Comparison of ENCODE assay signal across 14 cellular contexts in genomic region chr1:181077576-181078242, GRCh38. TPM values are rescaled to one million over a fixed set of nuclear protein-coding genes. Genes with fewer than 3 reads are reported as not detected.
DNase-seq lines count a peak whose midpoint lies in the region; ATAC-seq and TF ChIP-seq lines count a peak whose summit lies in the region.
"Had no signal": no experiment of that assay in that cellular context is flagged by ENCODE, and none has a peak within 500 bp of the region (broad histone marks: within the 10 kb centered on the region; RNA-seq: fewer than 3 reads in every experiment).

No MANE protein-coding gene starts in this region.

- H3K4me3 ChIP-seq in AG04450 (ENCODE audit: low read depth, low read length) = no peak overlapping the region
- H3K4me3 ChIP-seq in HUES6 (ENCODE audit: low read depth, low read length) = no peak overlapping the region
- peak overlapping the region; percentile 31 for H3K4me3 ChIP-seq in SK-N-MC
- no peak overlapping the region for H3K4me3 ChIP-seq in suprapubic skin
- H3K4me3 ChIP-seq: skin epidermis had no signal

- CTCF ChIA-PET in AG04450 (lab: Charles Lee) = no interaction called here

- TF ChIP-seq EP300 in suprapubic skin (IDR thresholded peaks at IDR 0.05) = no peak

- WGBS in suprapubic skin = 74% methylated on average over 7 of the region's 7 CpGs

- TF ChIP-seq POLR2A in suprapubic skin (IDR thresholded peaks at IDR 0.05) = no peak

- H3K9me3 ChIP-seq in AG04450 (ENCODE audit: control insufficient read depth, insufficient read depth, low read length) (no peaks in the 10 kb centered on the region), HUES6 (ENCODE audit: control insufficient read depth, insufficient read depth, low read depth, low read length) (no peaks in the 10 kb centered on the region), SK-N-MC (ENCODE audit: low read depth, low read length) (no peaks in the 10 kb centered on the region), suprapubic skin (no peaks in the 10 kb centered on the region)

- intact Hi-C loops in activated T-helper 1 cell treated with anti-CD3 and anti-CD28 coated beads, Interleukin-12 subunit alpha, Interleukin-12 subunit beta, Interleukin-2, Interleukin-4 antibody, amounts not matched to agents 30 ng/mL and 10 ng/mL and 1 ng/mL, durations not matched to agents 14 hours and 24 hours and 36 hours (cut with micrococcal nuclease) = loop anchor here (2.0 kb wide), 1 partner anchor 21 kb away; no protein-coding TSS in a partner anchor

- peak overlapping the region; percentile 11 for H3K27ac ChIP-seq in AG04450 (ENCODE audit: low read depth, low read length)
- H3K27ac ChIP-seq in HUES6 (ENCODE audit: low read depth, low read length) = peak overlapping the region; percentile 43; the same call in 1 of the 2 replicates
- H3K27ac ChIP-seq in SK-N-MC = peak overlapping the region; percentile 54
- no peak overlapping the region for H3K27ac ChIP-seq in suprapubic skin

- ATAC-seq in GM21619 (IDR thresholded peaks at IDR 0.05; ENCODE audit: unreplicated experiment) = no peak
- no peak for ATAC-seq in HG03196 (IDR thresholded peaks at IDR 0.05; ENCODE audit: unreplicated experiment)
- ATAC-seq: HepG2 had no signal

- POLR2A ChIA-PET in AG04450 (lab: Yijun Ruan, JAX) = no interaction called here

- H3K36me3 ChIP-seq in HUES6 (ENCODE audit: control insufficient read depth, insufficient read depth, low read length) (no peaks in the 10 kb centered on the region), SK-N-MC (ENCODE audit: insufficient read depth, low read length) (no peaks in the 10 kb centered on the region), suprapubic skin (no peaks in the 10 kb centered on the region)

- H3K4me1 Mint-ChIP-seq in glutamatergic neuron (ENCODE audit: low read depth, unreplicated experiment) = peaks cover 17% of the 10 kb centered on the region
- H3K4me1 Mint-ChIP-seq in activated T-helper 1 cell treated with anti-CD3 and anti-CD28 coated beads, Interleukin-12 subunit alpha, Interleukin-12 subunit beta, Interleukin-2, Interleukin-4 antibody, amounts not matched to agents 30 ng/mL and 10 ng/mL and 1 ng/mL, durations not matched to agents 14 hours and 24 hours and 36 hours (ENCODE audit: low read depth) = peaks cover 17% of the 10 kb centered on the region
- H3K4me1 Mint-ChIP-seq: immature natural killer cell had no signal

- peak overlapping the region; percentile 31 for H3K4me3 Mint-ChIP-seq in glutamatergic neuron (ENCODE audit: unreplicated experiment)
- no peak overlapping the region for H3K4me3 Mint-ChIP-seq in activated T-helper 1 cell treated with anti-CD3 and anti-CD28 coated beads, Interleukin-12 subunit alpha, Interleukin-12 subunit beta, Interleukin-2, Interleukin-4 antibody, amounts not matched to agents 30 ng/mL and 10 ng/mL and 1 ng/mL, durations not matched to agents 14 hours and 24 hours and 36 hours
- H3K4me3 Mint-ChIP-seq: B cell, immature natural killer cell had no signal

- no peaks in the 10 kb centered on the region for H3K27me3 ChIP-seq in AG04450 (ENCODE audit: control insufficient read depth, insufficient read depth, low read length)
- H3K27me3 ChIP-seq in HUES6 (ENCODE audit: control insufficient read depth, insufficient read depth, low read length) = no peaks in the 10 kb centered on the region
- H3K27me3 ChIP-seq in suprapubic skin = no peaks in the 10 kb centered on the region

- H3K27ac Mint-ChIP-seq in glutamatergic neuron (ENCODE audit: unreplicated experiment) = no peak overlapping the region
- no peak overlapping the region for H3K27ac Mint-ChIP-seq in activated T-helper 1 cell treated with anti-CD3 and anti-CD28 coated beads, Interleukin-12 subunit alpha, Interleukin-12 subunit beta, Interleukin-2, Interleukin-4 antibody, amounts not matched to agents 30 ng/mL and 10 ng/mL and 1 ng/mL, durations not matched to agents 14 hours and 24 hours and 36 hours
- H3K27ac Mint-ChIP-seq: B cell; immature natural killer cell; natural killer cell treated with Interleukin-12 subunit alpha and Interleukin-12 subunit beta and Interleukin-15 and Interleukin-18, amount 100 ng/mL, for 72 hours had no signal

- DNase-seq in AG04450 (ENCODE audit: low read depth, low spot score) (peak; percentile 21), SK-N-MC (ENCODE audit: low read depth, low spot score) (no peak), glutamatergic neuron (no peak), suprapubic skin (ENCODE audit: low spot score in 2 of 2) (no peak)
- DNase-seq in activated T-helper 1 cell treated with anti-CD3 and anti-CD28 coated beads, Interleukin-12 subunit alpha, Interleukin-12 subunit beta, Interleukin-2, Interleukin-4 antibody, amounts not matched to agents 30 ng/mL and 10 ng/mL and 1 ng/mL, durations not matched to agents 14 hours and 24 hours and 36 hours (ENCODE audit: low spot score) = no peak
- DNase-seq: immature natural killer cell, NCI-H2081 treated with DMSO at 0.1 percent for 48 hours had no signal

- peaks cover 20% of the 10 kb centered on the region for H3K4me1 ChIP-seq in HUES6 (ENCODE audit: control insufficient read depth, insufficient read depth, low read length)
- H3K4me1 ChIP-seq in suprapubic skin = peaks cover 2% of the 10 kb centered on the region

- H3K36me3 Mint-ChIP-seq in glutamatergic neuron (ENCODE audit: unreplicated experiment) = peaks cover 4% of the 10 kb centered on the region
- peaks cover 2% of the 10 kb centered on the region for H3K36me3 Mint-ChIP-seq in activated T-helper 1 cell treated with anti-CD3 and anti-CD28 coated beads, Interleukin-12 subunit alpha, Interleukin-12 subunit beta, Interleukin-2, Interleukin-4 antibody, amounts not matched to agents 30 ng/mL and 10 ng/mL and 1 ng/mL, durations not matched to agents 14 hours and 24 hours and 36 hours (ENCODE audit: low read depth)
- H3K36me3 Mint-ChIP-seq: natural killer cell treated with Interleukin-12 subunit alpha and Interleukin-12 subunit beta and Interleukin-15 and Interleukin-18, amount 100 ng/mL, for 72 hours had no signal

- peaks cover 1% of the 10 kb centered on the region for H3K27me3 Mint-ChIP-seq in glutamatergic neuron (ENCODE audit: unreplicated experiment)
- peaks cover 39% of the 10 kb centered on the region for H3K27me3 Mint-ChIP-seq in activated T-helper 1 cell treated with anti-CD3 and anti-CD28 coated beads, Interleukin-12 subunit alpha, Interleukin-12 subunit beta, Interleukin-2, Interleukin-4 antibody, amounts not matched to agents 30 ng/mL and 10 ng/mL and 1 ng/mL, durations not matched to agents 14 hours and 24 hours and 36 hours (ENCODE audit: insufficient read depth)

- H3K9ac ChIP-seq in HUES6 (ENCODE audit: low read length) (peak overlapping the region; percentile 56), SK-N-MC (ENCODE audit: insufficient read length) (peak overlapping the region; percentile 34)

- TF ChIP-seq CTCF in AG04450 (IDR thresholded peaks at IDR 0.05; ENCODE audit: low read depth, low read length) (no peak), glutamatergic neuron (IDR thresholded peaks at IDR 0.05; ENCODE audit: partially characterized antibody, unreplicated experiment) (no peak), suprapubic skin (IDR thresholded peaks at IDR 0.05) (no peak)

- H3K9me3 Mint-ChIP-seq in glutamatergic neuron (ENCODE audit: unreplicated experiment) = no peaks in the 10 kb centered on the region
- H3K9me3 Mint-ChIP-seq in activated T-helper 1 cell treated with anti-CD3 and anti-CD28 coated beads, Interleukin-12 subunit alpha, Interleukin-12 subunit beta, Interleukin-2, Interleukin-4 antibody, amounts not matched to agents 30 ng/mL and 10 ng/mL and 1 ng/mL, durations not matched to agents 14 hours and 24 hours and 36 hours = no peaks in the 10 kb centered on the region

RNA-seq across cellular contexts. Expression of gene IER5, which starts 10.8 kb away (rescaled TPM):
- polyA plus RNA-seq in AG04450 (2011; rRNA removed) = 20.4 and 20.7 TPM in 2 replicates
- 26.6 and 31.9 TPM in 2 replicates for polyA minus RNA-seq in AG04450 (2011; rRNA and poly(A)+ RNA removed)
- total RNA-seq in glutamatergic neuron (ENCODE audit: unreplicated experiment) = 8.8 TPM
- total RNA-seq in suprapubic skin = 10 to 100 TPM; 11.3 to 30.4 (median 24.4) TPM
- total RNA-seq in activated T-helper 1 cell treated with anti-CD3 and anti-CD28 coated beads, Interleukin-12 subunit alpha, Interleukin-12 subunit beta, Interleukin-2, Interleukin-4 antibody, amounts not matched to agents 30 ng/mL and 10 ng/mL and 1 ng/mL, durations not matched to agents 14 hours and 24 hours and 36 hours = 59.4 and 61.5 TPM in 2 replicates

RNA-seq across cellular contexts. Expression of gene MR1, which starts 43.9 kb away (rescaled TPM):
- polyA plus RNA-seq in AG04450 (2011; rRNA removed) = 16.7 and 17.2 TPM in 2 replicates
- 11.0 and 12.4 TPM in 2 replicates for polyA minus RNA-seq in AG04450 (2011; rRNA and poly(A)+ RNA removed)
- not detected for total RNA-seq in glutamatergic neuron (ENCODE audit: unreplicated experiment)
- total RNA-seq in suprapubic skin = 10 to 100 TPM; 10.5 to 29.5 (median 14.5) TPM
- 16.6 and 17.6 TPM in 2 replicates for total RNA-seq in activated T-helper 1 cell treated with anti-CD3 and anti-CD28 coated beads, Interleukin-12 subunit alpha, Interleukin-12 subunit beta, Interleukin-2, Interleukin-4 antibody, amounts not matched to agents 30 ng/mL and 10 ng/mL and 1 ng/mL, durations not matched to agents 14 hours and 24 hours and 36 hours

RNA-seq across cellular contexts. Expression of gene STX6, which starts 55.0 kb away (rescaled TPM):
- 23.6 and 26.0 TPM in 2 replicates for polyA plus RNA-seq in AG04450 (2011; rRNA removed)
- polyA minus RNA-seq in AG04450 (2011; rRNA and poly(A)+ RNA removed) = 30.9 and 32.1 TPM in 2 replicates
- 46.6 TPM for total RNA-seq in glutamatergic neuron (ENCODE audit: unreplicated experiment)
- total RNA-seq in suprapubic skin = 10 to 100 TPM; 24.9 to 32.6 (median 31.3) TPM
- 32.5 and 33.1 TPM in 2 replicates for total RNA-seq in activated T-helper 1 cell treated with anti-CD3 and anti-CD28 coated beads, Interleukin-12 subunit alpha, Interleukin-12 subunit beta, Interleukin-2, Interleukin-4 antibody, amounts not matched to agents 30 ng/mL and 10 ng/mL and 1 ng/mL, durations not matched to agents 14 hours and 24 hours and 36 hours

Comparison
In these comparisons a context has a peak if more than half of its experiments do, and no peak if none do; other contexts are left out.
1. RNA of gene MR1, which starts 43.9 kb away (total RNA-seq): 16.6 to 17.6 TPM in activated T-helper 1 cell treated with anti-CD3 and anti-CD28 coated beads, Interleukin-12 subunit alpha, Interleukin-12 subunit beta, Interleukin-2, Interleukin-4 antibody, amounts not matched to agents 30 ng/mL and 10 ng/mL and 1 ng/mL, durations not matched to agents 14 hours and 24 hours and 36 hours and 10.5 to 29.5 TPM in suprapubic skin; not detected in glutamatergic neuron (single experiment); every median in the first group is over 10 times any median in the second.